Comparison of ENCODE assay signal across 18 cellular contexts in the genomic region with DNA sequence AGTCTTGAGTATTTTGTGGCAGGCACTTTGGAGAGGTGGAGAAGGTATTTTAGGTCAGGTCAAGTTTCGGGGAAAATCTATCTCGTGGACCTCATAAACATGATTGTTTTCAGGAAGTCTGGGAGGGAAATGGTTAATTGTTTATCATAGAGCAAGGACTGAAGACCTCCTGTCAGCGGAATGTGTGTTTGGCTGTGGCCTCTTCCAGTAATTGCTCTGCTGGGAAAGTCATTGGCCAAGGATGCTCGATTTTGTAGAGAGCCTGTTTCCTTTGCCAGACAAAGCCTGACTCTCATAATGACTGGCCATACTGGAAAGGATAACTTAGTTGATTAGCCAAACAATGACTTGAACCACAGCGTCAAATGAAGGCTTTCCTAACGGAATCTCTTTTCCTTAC. TPM values are rescaled to one million over a fixed set of nuclear protein-coding genes. Genes with fewer than 3 reads are reported as not detected.
DNase-seq lines count a peak whose midpoint lies in the region; ATAC-seq and TF ChIP-seq lines count a peak whose summit lies in the region.
"Had no signal": no experiment of that assay in that cellular context is flagged by ENCODE, and none has a peak within 500 bp of the region (broad histone marks: within the 10 kb centered on the region; RNA-seq: fewer than 3 reads in every experiment).

No MANE protein-coding gene starts in this region.

- ATAC-seq in right cardiac atrium (peak; percentile 89 to 91), gastrocnemius medialis (no peak), HG03520 (IDR thresholded peaks at IDR 0.05; ENCODE audit: unreplicated experiment) (no peak), GM21825 (IDR thresholded peaks at IDR 0.05; ENCODE audit: unreplicated experiment) (no peak)

- H3F3A ChIP-seq in GM23248 (ENCODE audit: insufficient read depth) = peaks cover 48% of the 10 kb centered on the region

- H3K27ac ChIP-seq in GM23248 = peak overlapping the region; percentile 31; the same call in 1 of the 2 replicates
- H3K27ac ChIP-seq in right cardiac atrium (ENCODE audit: low read length) = peak overlapping the region; percentile 36
- H3K27ac ChIP-seq in gastrocnemius medialis = peak overlapping the region in 3 of 4 donors; percentile 19 to 48 (median 35)

- peak overlapping the region; percentile 19 for H3K4me2 ChIP-seq in GM23248 (ENCODE audit: unreplicated experiment)
- H3K4me2 ChIP-seq: GM23338, SK-N-SH had no signal

- peak overlapping the region; percentile 6; the same call in 1 of the 2 replicates for H3K9ac ChIP-seq in GM23248
- H3K9ac ChIP-seq: SK-N-SH had no signal

- no peaks in the 10 kb centered on the region for H3K9me2 ChIP-seq in GM23248 (ENCODE audit: insufficient read depth)
- H3K9me2 ChIP-seq: SK-N-SH had no signal

- H3K36me3 ChIP-seq in GM23248 (ENCODE audit: low read depth) = no peaks in the 10 kb centered on the region
- no peaks in the 10 kb centered on the region for H3K36me3 ChIP-seq in gastrocnemius medialis

- TF ChIP-seq POLR2A in gastrocnemius medialis (IDR thresholded peaks at IDR 0.05) = no peak

- H2AFZ ChIP-seq in GM23248 = no peak overlapping the region
- H2AFZ ChIP-seq: GM23338 had no signal

- no peaks in the 10 kb centered on the region for H3K79me2 ChIP-seq in GM23248 (ENCODE audit: insufficient read depth)

- in situ Hi-C loops in GM23248 (cut with MboI) = loop anchor here (5.0 to 25.0 kb wide), 3 partner anchors 221 to 416 kb away; no protein-coding TSS in a partner anchor
- in situ Hi-C loops in gastrocnemius medialis (cut with MboI; ENCODE audit: low sequenced_read_pairs in 4 of 4) = loop anchor here (5.0 to 25.0 kb wide), 6 partner anchors 133 to 416 kb away; no protein-coding TSS in a partner anchor

- TF ChIP-seq CTCF in cardiac fibroblast (IDR thresholded peaks at IDR 0.05; ENCODE audit: low read depth, low read length) = no peak
- TF ChIP-seq CTCF in gastrocnemius medialis (IDR thresholded peaks at IDR 0.05 in 4 of 5, conservative IDR thresholded peaks at IDR 0.05 in 1 of 5) = no peak

- peaks cover 51% of the 10 kb centered on the region for H3K4me1 ChIP-seq in GM23248 (ENCODE audit: insufficient read depth)
- peaks cover 4% of the 10 kb centered on the region for H3K4me1 ChIP-seq in right cardiac atrium (ENCODE audit: control insufficient read depth, insufficient read depth, low read length)
- peaks cover 6 to 29% of the 10 kb centered on the region in 2 donors for H3K4me1 ChIP-seq in gastrocnemius medialis

- no peaks in the 10 kb centered on the region for H4K20me1 ChIP-seq in GM23248 (ENCODE audit: insufficient read depth)

- 47 to 50% methylated on average over 6 of the region's 6 CpGs for WGBS in GM23248 (ENCODE audit: low coverage in 1 of 2, low lambda C conversion rate in 2 of 2, missing lambda C conversion rate in 2 of 2), 2 experiments
- 34% methylated on average over 6 of the region's 6 CpGs for WGBS in right cardiac atrium

- no peak overlapping the region for H3K4me3 ChIP-seq in GM23248
- no peak overlapping the region for H3K4me3 ChIP-seq in cardiac fibroblast (replicated peaks in 1 of 2; ENCODE audit: low read depth in 2 of 2, low read length in 2 of 2)
- no peak overlapping the region for H3K4me3 ChIP-seq in right cardiac atrium (ENCODE audit: low read length)
- H3K4me3 ChIP-seq in gastrocnemius medialis = no peak overlapping the region
- H3K4me3 ChIP-seq: GM23338 had no signal

- no peaks in the 10 kb centered on the region for H3K9me3 ChIP-seq in GM23248 (ENCODE audit: low read depth)
- no peaks in the 10 kb centered on the region for H3K9me3 ChIP-seq in right cardiac atrium (ENCODE audit: control insufficient read depth, low read length)
- H3K9me3 ChIP-seq in gastrocnemius medialis = no peaks in the 10 kb centered on the region
- H3K9me3 ChIP-seq: SK-N-SH had no signal

- intact Hi-C loops in right cardiac atrium (cut with DNase I) = loop anchor here (2.0 to 5.0 kb wide), 5 partner anchors 41 to 221 kb away; no protein-coding TSS in a partner anchor
- intact Hi-C loops in gastrocnemius medialis (cut with DNase I; ENCODE audit: low total_unique reads) = loop anchor here (5.0 kb wide), 1 partner anchor 336 kb away; a partner anchor contains a TSS

- DNase-seq in GM23248 (peak; percentile 71), cardiac fibroblast (ENCODE audit: low read depth in 2 of 2) (peak; percentile 70 to 97), right cardiac atrium (no peak), gastrocnemius medialis (no peak), activated gamma-delta T cell (lab: John Stamatoyannopoulos, UW) (no peak), NCI-H446 treated with DMSO at 0.1 percent for 48 hours (lab: John Stamatoyannopoulos, UW) (no peak)
- DNase-seq: activated naive CD4-positive, alpha-beta T cell treated with Interleukin-2 at 50 U/mL for 16 hours; mammary epithelial cell; NCI-H1417 treated with DMSO at 0.1 percent for 48 hours; NCI-H345; nucleus accumbens; SK-N-SH; stimulated activated CD4-positive, alpha-beta T cell treated with anti-CD3 and anti-CD28 coated beads, Interleukin-12 subunit alpha, Interleukin-12 subunit beta, amount 100 ng/mL, for 4 hours; substantia nigra had no signal

- no peaks in the 10 kb centered on the region for H3K27me3 ChIP-seq in GM23248 (replicated peaks; ENCODE audit: insufficient read depth)
- no peaks in the 10 kb centered on the region for H3K27me3 ChIP-seq in right cardiac atrium (ENCODE audit: control insufficient read depth, insufficient read depth)
- H3K27me3 ChIP-seq in gastrocnemius medialis = no peaks in the 10 kb centered on the region

RNA-seq across cellular contexts. Expression of a gene that starts 30.0 kb away (rescaled TPM):
- 0.22 TPM in 1 of 2 replicates, not detected in the other for total RNA-seq in GM23248 (2014; rRNA removed; shearing (Covaris generic))
- polyA plus RNA-seq in GM23248 (2016; fragmentation: Nextera tagmentation; extraction: Ambion mirVana) = 0.85 and 1.2 TPM in 2 replicates
- total RNA-seq in right cardiac atrium = 1 to 10 TPM in 3 of 4 donors, not detected in 1; 3.0 to 4.3 (median 3.9) TPM
- polyA plus RNA-seq in right cardiac atrium = 1.9 TPM
- total RNA-seq in gastrocnemius medialis = 10 to 100 TPM in 1 of 4 donors, 1 to 10 TPM in 3; 2.1 to 13.1 (median 5.8) TPM
- total RNA-seq: GM23338 had no signal
- polyA plus RNA-seq: BJ, GM23338 had no signal

Comparison
In these comparisons a context has a peak if more than half of its experiments do, and no peak if none do; other contexts are left out.
1. DNase-seq: peak in GM23248 (single experiment) and cardiac fibroblast (2 of 2); none in right cardiac atrium (0 of 3), gastrocnemius medialis (0 of 2), activated gamma-delta T cell (single experiment) and NCI-H446 treated with DMSO at 0.1 percent for 48 hours (single experiment).
2. ATAC-seq: peak in right cardiac atrium (2 of 2); none in gastrocnemius medialis (0 of 2), HG03520 (single experiment) and GM21825 (single experiment).
3. Peak in every context shown above with its lines, with median percentiles within 50 percentile points of each other: H3K27ac ChIP-seq.